Comparison of ENCODE assay signal across 10 cellular contexts in genomic region chr4:142549726-142550463, GRCh38.
DNase-seq lines count a peak whose midpoint lies in the region; ATAC-seq, FAIRE-seq and TF ChIP-seq lines count a peak whose summit lies in the region.
"Had no signal": no experiment of that assay in that cellular context is flagged by ENCODE, and none has a peak within 500 bp of the region (broad histone marks: within the 10 kb centered on the region; RNA-seq: fewer than 3 reads in every experiment).

No MANE protein-coding gene starts in this region.

- in situ Hi-C loops in Panc1 (cut with HindIII; ENCODE audit: low pct_unique_long_range_greater_than_20kb, low sequenced_read_pairs), result no loop called here

- H3F3A ChIP-seq in MM.1S (ENCODE audit: insufficient read depth, low read length), result no peaks in the 10 kb centered on the region

- H3K9me3 ChIP-seq in cardiac muscle cell (ENCODE audit: low read depth) (no peaks in the 10 kb centered on the region), heart right ventricle (no peaks in the 10 kb centered on the region), Panc1 (ENCODE audit: control insufficient read depth, insufficient read depth, low read depth, low read length) (no peaks in the 10 kb centered on the region), fibroblast of lung (ENCODE audit: control insufficient read depth, insufficient read depth, low read depth, low read length) (no peaks in the 10 kb centered on the region), MM.1S (replicated peaks; ENCODE audit: insufficient read depth, low read length) (no peaks in the 10 kb centered on the region)

- FAIRE-seq in urothelium cell line (lab: Jason Lieb, UNC), result peak; percentile 80
- FAIRE-seq: TTC549 had no signal

- no peaks in the 10 kb centered on the region for H3K27me3 ChIP-seq in cardiac muscle cell
- H3K27me3 ChIP-seq in heart right ventricle, result no peaks in the 10 kb centered on the region
- H3K27me3 ChIP-seq in Panc1 (ENCODE audit: control insufficient read depth, insufficient read depth, low read length), result no peaks in the 10 kb centered on the region
- H3K27me3 ChIP-seq in fibroblast of lung (ENCODE audit: control insufficient read depth, insufficient read depth, low read length), result no peaks in the 10 kb centered on the region
- H3K27me3 ChIP-seq in MM.1S (replicated peaks; ENCODE audit: insufficient read depth, low read length), result no peaks in the 10 kb centered on the region

- H3K9ac ChIP-seq in fibroblast of lung (ENCODE audit: insufficient read depth, low read length), result no peak overlapping the region
- H3K9ac ChIP-seq in MM.1S (ENCODE audit: low read length), result no peak overlapping the region

- intact Hi-C loops in heart right ventricle (cut with DNase I) (no loop called here), Panc1 (cut with micrococcal nuclease; ENCODE audit: unreplicated experiment) (no loop called here)

- H2AFZ ChIP-seq in fibroblast of lung (ENCODE audit: low read length), result no peak overlapping the region
- H2AFZ ChIP-seq in MM.1S (ENCODE audit: low read length), result no peak overlapping the region

- no TSS peak for BruUV-seq in Panc1 (replicated peaks; lab: Mats Ljungman, UMichigan)

- no peak for ATAC-seq in heart right ventricle
- ATAC-seq in Panc1, result peak; percentile 58

- H3K27ac ChIP-seq in cardiac muscle cell (peak overlapping the region; percentile 56), heart right ventricle (no peak overlapping the region), Panc1 (ENCODE audit: low read length) (no peak overlapping the region), fibroblast of lung (ENCODE audit: insufficient read depth, low read length) (no peak overlapping the region), MM.1S (ENCODE audit: low read length) (no peak overlapping the region), substantia nigra (ENCODE audit: low read depth, low read length, poor library complexity, severe bottlenecking) (no peak overlapping the region)

- 30 to 40% methylated on average over 1 of the region's 1 CpG for WGBS in heart right ventricle, 2 donors

- H4K20me1 ChIP-seq in fibroblast of lung (ENCODE audit: control insufficient read depth, extremely low read depth, insufficient read depth, low read length), result no peaks in the 10 kb centered on the region
- H4K20me1 ChIP-seq in MM.1S (ENCODE audit: insufficient read depth, low read length), result no peaks in the 10 kb centered on the region

- CTCF ChIA-PET in Panc1 (lab: Charles Lee), result no interaction called here

- H3K9me2 ChIP-seq in MM.1S (replicated peaks; ENCODE audit: insufficient read depth, low read length), result no peaks in the 10 kb centered on the region

- no peak overlapping the region for H3K4me3 ChIP-seq in cardiac muscle cell
- no peak overlapping the region for H3K4me3 ChIP-seq in heart right ventricle
- no peak overlapping the region for H3K4me3 ChIP-seq in Panc1 (ENCODE audit: low read depth in 2 of 2, low read length in 2 of 2)
- no peak overlapping the region for H3K4me3 ChIP-seq in fibroblast of lung (replicated peaks in 1 of 4; ENCODE audit: control extremely low read depth in 1 of 4, insufficient read depth in 1 of 4, low read depth in 3 of 4, low read length in 4 of 4)
- no peak overlapping the region for H3K4me3 ChIP-seq in MM.1S (ENCODE audit: low read length)

- H3K36me3 ChIP-seq in cardiac muscle cell (no peaks in the 10 kb centered on the region), heart right ventricle (no peaks in the 10 kb centered on the region), Panc1 (ENCODE audit: control insufficient read depth, insufficient read depth, low read length) (no peaks in the 10 kb centered on the region), fibroblast of lung (ENCODE audit: control insufficient read depth, insufficient read depth, low read length) (no peaks in the 10 kb centered on the region), MM.1S (replicated peaks; ENCODE audit: insufficient read depth, low read length) (no peaks in the 10 kb centered on the region)

- H3K4me1 ChIP-seq in cardiac muscle cell (ENCODE audit: low read depth) (peaks cover 12% of the 10 kb centered on the region), heart right ventricle (peaks cover 0 to 16% (median 0%) of the 10 kb centered on the region in 9 donors), Panc1 (ENCODE audit: control insufficient read depth, insufficient read depth, low read length) (no peaks in the 10 kb centered on the region), fibroblast of lung (ENCODE audit: control insufficient read depth, extremely low read depth, insufficient read depth, low read length) (peaks cover 2% of the 10 kb centered on the region), MM.1S (ENCODE audit: low read length) (no peaks in the 10 kb centered on the region)

- POLR2A ChIA-PET in Panc1 (lab: Charles Lee), result no interaction called here

- DNase-seq in cardiac muscle cell (ENCODE audit: low read depth in 1 of 2, low spot score in 1 of 2) (peak; percentile 34 to 54), heart right ventricle (no peak), Panc1 (ENCODE audit: low read depth, low spot score) (no peak), fibroblast of lung (ENCODE audit: low read depth in 2 of 2) (peak; percentile 52 to 97), urothelium cell line (ENCODE audit: low spot score) (peak; percentile 52), NCI-H1694 treated with DMSO at 0.1 percent for 48 hours (lab: John Stamatoyannopoulos, UW) (no peak), MM.1S (no peak), substantia nigra (lab: John Stamatoyannopoulos, UW) (no peak)
- DNase-seq: stimulated activated naive CD4-positive, alpha-beta T cell treated with Interleukin-2 at 50 U/mL for 16 hours had no signal

- no peak overlapping the region for H3K4me2 ChIP-seq in fibroblast of lung (ENCODE audit: extremely low read depth, insufficient read depth, low read length)
- H3K4me2 ChIP-seq in MM.1S (ENCODE audit: low read depth, low read length), result no peak overlapping the region

- H3K79me2 ChIP-seq in fibroblast of lung (ENCODE audit: control insufficient read depth, insufficient read depth, low read length), result no peaks in the 10 kb centered on the region
- no peaks in the 10 kb centered on the region for H3K79me2 ChIP-seq in MM.1S (ENCODE audit: low read length)

- no peak for TF ChIP-seq CTCF in cardiac muscle cell (IDR thresholded peaks at IDR 0.05; ENCODE audit: low read depth, low read length)
- no peak for TF ChIP-seq CTCF in heart right ventricle (IDR thresholded peaks at IDR 0.05)
- TF ChIP-seq CTCF in Panc1 (IDR thresholded peaks at IDR 0.05), result no peak
- no peak for TF ChIP-seq CTCF in fibroblast of lung (conservative IDR thresholded peaks at IDR 0.05 in 1 of 2, IDR thresholded peaks at IDR 0.05 in 1 of 2; ENCODE audit: low read depth in 1 of 2, low read length in 2 of 2)
- no peak for TF ChIP-seq CTCF in MM.1S (IDR thresholded peaks at IDR 0.05; ENCODE audit: low read length)

Comparison
In these comparisons a context has a peak if more than half of its experiments do, and no peak if none do; other contexts are left out.
1. DNase-seq: peak in cardiac muscle cell (2 of 2), fibroblast of lung (2 of 2) and urothelium cell line (single experiment); none in heart right ventricle (0 of 2), Panc1 (single experiment), NCI-H1694 treated with DMSO at 0.1 percent for 48 hours (single experiment), MM.1S (single experiment) and substantia nigra (0 of 49).